In the genomic region with DNA sequence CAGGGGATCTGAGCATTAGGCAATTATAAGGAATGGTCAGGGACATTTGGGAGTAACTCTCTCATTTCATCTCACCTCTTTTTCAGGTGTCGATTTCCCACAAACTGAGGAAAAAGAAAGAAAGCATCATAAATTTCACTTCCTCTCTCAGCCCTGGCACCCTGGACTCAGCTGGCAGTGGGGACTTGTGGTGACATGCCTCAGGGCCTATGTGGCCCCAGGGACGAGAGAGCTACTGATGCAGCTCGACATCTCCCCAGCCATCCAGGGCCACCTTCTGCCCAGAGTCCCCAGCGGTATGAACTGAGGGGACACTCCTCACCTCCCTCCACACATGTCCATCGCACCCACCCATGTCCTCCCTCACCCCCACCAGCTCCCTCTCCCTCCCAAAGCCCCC, we compare ENCODE assay signal across 14 cellular contexts. TPM values are rescaled to one million over a fixed set of nuclear protein-coding genes. Genes with fewer than 3 reads are reported as not detected.
DNase-seq lines count a peak whose midpoint lies in the region; ATAC-seq and TF ChIP-seq lines count a peak whose summit lies in the region.
"Had no signal": no experiment of that assay in that cellular context is flagged by ENCODE, and none has a peak within 500 bp of the region (broad histone marks: within the 10 kb centered on the region; RNA-seq: fewer than 3 reads in every experiment).

No MANE protein-coding gene starts in this region.

- peak overlapping the region in 6 of 7 donors; percentile 43 to 83 (median 65) for H3K27ac Mint-ChIP-seq in CD14-positive monocyte
- no peak overlapping the region for H3K27ac Mint-ChIP-seq in T-helper 17 cell
- H3K27ac Mint-ChIP-seq in nephron = peak overlapping the region in 2 of 3 experiments; percentile 48 to 66

- no peak for DNase-seq in CD14-positive monocyte (ENCODE audit: low spot score)
- no peak for DNase-seq in T-helper 17 cell
- no peak for DNase-seq in NCI-H748 (lab: John Stamatoyannopoulos, UW; ENCODE audit: unreplicated experiment)
- no peak for DNase-seq in stimulated activated CD4-positive, alpha-beta T cell treated with anti-CD3 and anti-CD28 coated beads, Interleukin-2, amount 100 ng/mL, for 48 hours
- DNase-seq: activated CD4-positive, alpha-beta T cell treated with anti-CD3 and anti-CD28 coated beads, Interleukin-2, amount 50 U/mL, for 48 hours; caudate nucleus; COR-L47; NCI-H2107; SJCRH30 had no signal

- peaks cover 67% of the 10 kb centered on the region for H3K4me1 Mint-ChIP-seq in CD14-positive monocyte
- peaks cover 36% of the 10 kb centered on the region for H3K4me1 Mint-ChIP-seq in T-helper 17 cell
- peaks cover 39% of the 10 kb centered on the region for H3K4me1 Mint-ChIP-seq in nephron

- peak; percentile 48 for ATAC-seq in GM19397 (IDR thresholded peaks at IDR 0.05; ENCODE audit: unreplicated experiment)
- peak; percentile 68 for ATAC-seq in T-helper 17 cell
- ATAC-seq in HG03159 (IDR thresholded peaks at IDR 0.05; ENCODE audit: unreplicated experiment) = no peak
- ATAC-seq in GM21515 (IDR thresholded peaks at IDR 0.05; ENCODE audit: unreplicated experiment) = no peak

- H3K9me3 Mint-ChIP-seq in CD14-positive monocyte (no peaks in the 10 kb centered on the region), nephron (no peaks in the 10 kb centered on the region)

- no peak for TF ChIP-seq CTCF in CD14-positive monocyte (IDR thresholded peaks at IDR 0.05)
- no peak for TF ChIP-seq CTCF in nephron (IDR thresholded peaks at IDR 0.05; ENCODE audit: unreplicated experiment in 3 of 3)

- H3K36me3 Mint-ChIP-seq in CD14-positive monocyte = peaks cover 73 to 77% of the 10 kb centered on the region in 2 donors
- peaks cover 15% of the 10 kb centered on the region for H3K36me3 Mint-ChIP-seq in T-helper 17 cell (ENCODE audit: low read depth)
- H3K36me3 Mint-ChIP-seq in nephron (ENCODE audit: low read depth) = peaks cover 53% of the 10 kb centered on the region

- H3K27me3 Mint-ChIP-seq in CD14-positive monocyte (ENCODE audit: low read depth in 3 of 3) = peaks cover 0 to 1% (median 0%) of the 10 kb centered on the region in 3 donors
- H3K27me3 Mint-ChIP-seq in T-helper 17 cell = no peaks in the 10 kb centered on the region
- H3K27me3 Mint-ChIP-seq in nephron (ENCODE audit: low read depth) = no peaks in the 10 kb centered on the region

- intact Hi-C loops in CD14-positive monocyte (cut with micrococcal nuclease) = loop anchor here in 1 of 2 donors (10.0 kb wide), 1 partner anchor 205 kb away; the partner anchor contains the start of gene GAPDH

- H3K4me3 Mint-ChIP-seq in CD14-positive monocyte (no peak overlapping the region), T-helper 17 cell (no peak overlapping the region), nephron (no peak overlapping the region)

- H3K9me3 ChIP-seq in T-helper 17 cell (ENCODE audit: control insufficient read depth, low read length, poor library complexity, severe bottlenecking) = no peaks in the 10 kb centered on the region
- H3K9me3 ChIP-seq: SJCRH30 had no signal

RNA-seq across cellular contexts. Expression of gene TNFRSF1A, which starts 11.7 kb away (rescaled TPM):
- polyA plus RNA-seq in CD14-positive monocyte = 100 to 1,000 TPM; 108 to 157 TPM
- total RNA-seq in T-helper 17 cell = 10 to 100 TPM; 22.4 to 23.0 TPM

RNA-seq across cellular contexts. Expression of gene PLEKHG6, which starts 19.7 kb away (rescaled TPM):
- not detected for polyA plus RNA-seq in CD14-positive monocyte
- total RNA-seq in T-helper 17 cell = not detected
- total RNA-seq: lung microvascular endothelial cell had no signal

RNA-seq across cellular contexts. Expression of gene SCNN1A, which starts 45.2 kb away (rescaled TPM):
- under 1 TPM; 0.11 to 0.63 TPM for polyA plus RNA-seq in CD14-positive monocyte
- total RNA-seq in T-helper 17 cell = 1 to 10 TPM; 2.1 to 2.8 TPM
- total RNA-seq: SJCRH30 had no signal

RNA-seq across cellular contexts. Expression of gene LTBR, which starts 53.8 kb away (rescaled TPM):
- polyA plus RNA-seq in CD14-positive monocyte = 10 to 100 TPM; 56.4 to 60.6 TPM
- total RNA-seq in T-helper 17 cell = 1 to 10 TPM in 1 of 2 donors, under 1 TPM in 1; 0.47 to 1.4 TPM

Comparison
In these comparisons a context has a peak if more than half of its experiments do, and no peak if none do; other contexts are left out.
1. ATAC-seq: peak in GM19397 (single experiment) and T-helper 17 cell (single experiment); none in HG03159 (single experiment) and GM21515 (single experiment).